In the genomic region with DNA sequence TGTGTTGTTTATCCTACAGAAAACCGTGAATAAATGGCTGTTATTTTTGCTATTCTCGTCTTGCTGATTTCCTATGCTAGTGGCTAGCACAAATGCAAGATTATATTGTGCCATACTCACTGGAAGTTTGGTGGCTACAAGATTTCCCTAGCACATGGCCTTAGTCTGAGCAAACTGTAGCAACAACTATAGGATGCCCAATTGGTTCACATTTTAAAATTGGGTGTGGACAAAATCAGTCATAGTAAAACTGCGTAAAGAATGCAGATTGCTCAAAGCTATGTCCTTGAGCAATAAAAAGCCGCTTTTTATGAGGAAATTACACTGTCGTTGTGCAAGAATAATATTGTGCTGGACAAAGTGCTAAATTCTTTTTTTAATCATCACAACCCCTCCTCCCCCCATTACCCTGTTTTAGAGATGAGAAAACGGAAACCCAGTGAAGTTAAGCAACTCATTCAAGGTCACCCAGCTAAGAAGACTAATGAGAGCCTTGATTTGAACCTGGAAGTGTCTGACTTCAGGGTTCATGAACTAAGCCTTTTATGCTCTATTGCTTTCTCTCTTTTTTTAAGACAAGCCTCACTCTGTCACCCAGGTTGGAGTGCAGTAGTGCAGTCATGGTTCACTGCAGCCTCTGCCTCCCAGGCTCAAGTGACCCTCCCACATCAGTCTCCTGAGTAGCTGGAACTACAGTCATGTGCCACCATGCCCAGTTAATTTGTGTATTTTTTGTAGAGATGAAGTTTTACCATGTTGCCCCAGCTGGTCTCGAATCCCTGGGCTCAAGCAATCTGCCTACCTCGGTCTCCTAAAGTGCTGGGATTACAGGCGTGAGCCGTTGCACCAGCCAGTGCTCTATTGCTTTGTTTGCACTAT, we compare ENCODE assay signal across 9 cellular contexts.
A peak's percentile ranks its signal among the peaks of the same experiment; 100 is the strongest.
DNase-seq lines count a peak whose midpoint lies in the region; ATAC-seq and TF ChIP-seq lines count a peak whose summit lies in the region.
"Had no signal": no experiment of that assay in that cellular context is flagged by ENCODE, and none has a peak within 500 bp of the region (broad histone marks: within the 10 kb centered on the region; RNA-seq: fewer than 3 reads in every experiment).

No MANE protein-coding gene starts in this region.

- 39% methylated on average over 10 of the region's 10 CpGs for WGBS in right lobe of liver (ENCODE audit: insufficient coverage, low coverage, low lambda C conversion rate, missing lambda C conversion rate)

- H3K4me1 Mint-ChIP-seq in activated CD4-positive, alpha-beta memory T cell treated with anti-CD3 and anti-CD28 coated beads for 36 hours (ENCODE audit: low read depth), result no peaks in the 10 kb centered on the region

- peaks cover 3% of the 10 kb centered on the region for H3K27me3 Mint-ChIP-seq in activated CD4-positive, alpha-beta memory T cell treated with anti-CD3 and anti-CD28 coated beads for 36 hours

- TF ChIP-seq CTCF in 22Rv1 (IDR thresholded peaks at IDR 0.05), result no peak
- TF ChIP-seq CTCF in right lobe of liver (IDR thresholded peaks at IDR 0.05), result no peak

- H3K36me3 Mint-ChIP-seq in activated CD4-positive, alpha-beta memory T cell treated with anti-CD3 and anti-CD28 coated beads for 36 hours, result no peaks in the 10 kb centered on the region

- H3K4me3 ChIP-seq in right lobe of liver, result no peak overlapping the region
- H3K4me3 ChIP-seq: cardiac muscle cell had no signal

- ATAC-seq in GM18873 (IDR thresholded peaks at IDR 0.05; ENCODE audit: low FRiP score, unreplicated experiment) (peak; percentile 47), HG03571 (IDR thresholded peaks at IDR 0.05; ENCODE audit: unreplicated experiment) (peak; percentile 75), right lobe of liver (peak; percentile 67 to 85 (median 82))

- H3K36me3 ChIP-seq in right lobe of liver, result no peaks in the 10 kb centered on the region
- H3K36me3 ChIP-seq: cardiac muscle cell had no signal

- H3K27me3 ChIP-seq in right lobe of liver, result no peaks in the 10 kb centered on the region
- H3K27me3 ChIP-seq: cardiac muscle cell had no signal

- DNase-seq in right lobe of liver, result no peak
- DNase-seq in effector CD8-positive, alpha-beta T cell (lab: John Stamatoyannopoulos, UW), result no peak
- no peak for DNase-seq in activated CD8-positive, alpha-beta memory T cell treated with anti-CD3 and anti-CD28 coated beads, Interleukin-2, amount 50 U/mL, for 4 hours
- DNase-seq in activated CD4-positive, alpha-beta memory T cell treated with anti-CD3 and anti-CD28 coated beads for 36 hours, result no peak

- peaks cover 0 to 6% (median 2%) of the 10 kb centered on the region in 4 donors for H3K4me1 ChIP-seq in right lobe of liver

- H3K9me3 Mint-ChIP-seq in activated CD4-positive, alpha-beta memory T cell treated with anti-CD3 and anti-CD28 coated beads for 36 hours, result no peaks in the 10 kb centered on the region

- intact Hi-C loops in right lobe of liver (cut with DNase I), result no loop called here
- intact Hi-C loops in activated CD4-positive, alpha-beta memory T cell treated with anti-CD3 and anti-CD28 coated beads for 36 hours (cut with micrococcal nuclease), result no loop called here

- CTCF ChIA-PET in activated CD4-positive, alpha-beta memory T cell treated with anti-CD3 and anti-CD28 coated beads for 36 hours (lab: Charles Lee), result no interaction called here

- H3K27ac Mint-ChIP-seq in activated CD4-positive, alpha-beta memory T cell treated with anti-CD3 and anti-CD28 coated beads for 36 hours, result no peak overlapping the region

- TF ChIP-seq POLR2A in right lobe of liver (IDR thresholded peaks at IDR 0.05), result no peak

- POLR2A ChIA-PET in activated CD4-positive, alpha-beta memory T cell treated with anti-CD3 and anti-CD28 coated beads for 36 hours (lab: Charles Lee), result no interaction called here

- 0 out of 2 replicates have a peak overlapping the region, but pooled peaks have one; percentile 5 for H3K27ac ChIP-seq in 22Rv1
- peak overlapping the region; percentile 27 for H3K27ac ChIP-seq in angular gyrus (ENCODE audit: low read depth, low read length)
- peak overlapping the region in 1 of 3 donors; percentile 3 for H3K27ac ChIP-seq in right lobe of liver
- H3K27ac ChIP-seq: cardiac muscle cell had no signal

- H3K4me3 Mint-ChIP-seq in activated CD4-positive, alpha-beta memory T cell treated with anti-CD3 and anti-CD28 coated beads for 36 hours, result no peak overlapping the region

- no peaks in the 10 kb centered on the region for H3K9me3 ChIP-seq in right lobe of liver
